In genomic region chr2:9336534-9337354, GRCh38 we compare ENCODE assay signal across 8 cellular contexts.
A peak's percentile ranks its signal among the peaks of the same experiment; 100 is the strongest.
DNase-seq lines count a peak whose midpoint lies in the region; ATAC-seq and TF ChIP-seq lines count a peak whose summit lies in the region.

No MANE protein-coding gene starts in this region.

- H3K9me3 ChIP-seq in BE2C: no peaks in the 10 kb centered on the region

- no peaks in the 10 kb centered on the region for H3K36me3 ChIP-seq in BE2C

- peaks cover 2% of the 10 kb centered on the region for H3K27me3 Mint-ChIP-seq in activated T-cell treated with anti-CD3 and anti-CD28 coated beads, Interleukin-2, amount 50 U/mL, for 24 hours
- H3K27me3 Mint-ChIP-seq in natural killer cell (ENCODE audit: low read depth in 2 of 2): peaks cover 0 to 16% of the 10 kb centered on the region in 2 donors

- DNase-seq in BE2C: peak; percentile 88
- DNase-seq in NCI-H128 (lab: John Stamatoyannopoulos, UW; ENCODE audit: unreplicated experiment): peak; percentile 97
- peak; percentile 41 for DNase-seq in SW480 (ENCODE audit: low spot score)
- DNase-seq in hepatic stellate cell (ENCODE audit: low spot score): peak; percentile 71
- no peak for DNase-seq in activated T-cell treated with anti-CD3 and anti-CD28 coated beads, Interleukin-2, amount 50 U/mL, for 24 hours
- DNase-seq in retina: no peak
- no peak for DNase-seq in natural killer cell
- DNase-seq in occipital lobe (lab: John Stamatoyannopoulos, UW): no peak

- H3K4me3 ChIP-seq in BE2C (ENCODE audit: low read depth, low read length): no peak overlapping the region

- H3K9me3 Mint-ChIP-seq in activated T-cell treated with anti-CD3 and anti-CD28 coated beads, Interleukin-2, amount 50 U/mL, for 24 hours: no peaks in the 10 kb centered on the region
- no peaks in the 10 kb centered on the region for H3K9me3 Mint-ChIP-seq in natural killer cell

- intact Hi-C loops in natural killer cell (cut with micrococcal nuclease): no loop called here

- peaks cover 7% of the 10 kb centered on the region for H3K4me1 Mint-ChIP-seq in activated T-cell treated with anti-CD3 and anti-CD28 coated beads, Interleukin-2, amount 50 U/mL, for 24 hours (ENCODE audit: low read depth)
- peaks cover 0 to 9% of the 10 kb centered on the region in 2 donors for H3K4me1 Mint-ChIP-seq in natural killer cell

- no peaks in the 10 kb centered on the region for H3K27me3 ChIP-seq in BE2C

- TF ChIP-seq CTCF in BE2C (IDR thresholded peaks at IDR 0.05; ENCODE audit: low read depth, low read length) (no peak), natural killer cell (IDR thresholded peaks at IDR 0.05) (no peak)

- no peak overlapping the region for H3K27ac Mint-ChIP-seq in activated T-cell treated with anti-CD3 and anti-CD28 coated beads, Interleukin-2, amount 50 U/mL, for 24 hours
- no peak overlapping the region for H3K27ac Mint-ChIP-seq in natural killer cell

- no peak for ATAC-seq in natural killer cell

- H3K36me3 Mint-ChIP-seq in activated T-cell treated with anti-CD3 and anti-CD28 coated beads, Interleukin-2, amount 50 U/mL, for 24 hours (ENCODE audit: low read depth): no peaks in the 10 kb centered on the region
- H3K36me3 Mint-ChIP-seq in natural killer cell: no peaks in the 10 kb centered on the region

- no peak overlapping the region for H3K4me3 Mint-ChIP-seq in activated T-cell treated with anti-CD3 and anti-CD28 coated beads, Interleukin-2, amount 50 U/mL, for 24 hours
- H3K4me3 Mint-ChIP-seq in natural killer cell: no peak overlapping the region

- peaks cover 7% of the 10 kb centered on the region for H3K4me1 ChIP-seq in BE2C

Comparison
In these comparisons a context has a peak if more than half of its experiments do, and no peak if none do; other contexts are left out.
1. DNase-seq: peak in BE2C (single experiment), NCI-H128 (single experiment), SW480 (single experiment) and hepatic stellate cell (single experiment); none in activated T-cell treated with anti-CD3 and anti-CD28 coated beads, Interleukin-2, amount 50 U/mL, for 24 hours (single experiment), retina (single experiment), natural killer cell (single experiment) and occipital lobe (single experiment).